ENCODE assay signal across 8 cellular contexts in genomic region chr21:25501996-25502665, GRCh38.
DNase-seq lines count a peak whose midpoint lies in the region; ATAC-seq and FAIRE-seq lines count a peak whose summit lies in the region.

No MANE protein-coding gene starts in this region.

- intact Hi-C loops in naive thymus-derived CD4-positive, alpha-beta T cell (cut with micrococcal nuclease) = loop anchor here in 1 of 2 donors (1.0 to 5.0 kb wide), 2 partner anchors 8 to 80 kb away; no protein-coding TSS in a partner anchor

- no peak overlapping the region for H3K4me3 ChIP-seq in naive thymus-derived CD4-positive, alpha-beta T cell (ENCODE audit: low read length)

- ATAC-seq in HG02678 (IDR thresholded peaks at IDR 0.05; ENCODE audit: unreplicated experiment) = peak; percentile 63
- ATAC-seq in naive thymus-derived CD4-positive, alpha-beta T cell = peak; percentile 70

- peaks cover 0 to 29% (median 0%) of the 10 kb centered on the region in 11 donors for H3K9me3 Mint-ChIP-seq in naive thymus-derived CD4-positive, alpha-beta T cell

- H3K27ac Mint-ChIP-seq in naive thymus-derived CD4-positive, alpha-beta T cell = peak overlapping the region in 1 of 9 donors; percentile 66

- DNase-seq in GM18507 (ENCODE audit: extremely low spot score, insufficient read length, low read depth) (no peak), SKM-1 (lab: John Stamatoyannopoulos, UW; ENCODE audit: unreplicated experiment) (peak; percentile 56), SW480 (ENCODE audit: low spot score) (no peak), SK-N-DZ (ENCODE audit: low spot score) (no peak), T-helper 9 cell (no peak), medulla oblongata (ENCODE audit: extremely low spot score) (no peak)
- DNase-seq in naive thymus-derived CD4-positive, alpha-beta T cell = peak in 1 of 9 donors; percentile 44

- H3K27me3 ChIP-seq in naive thymus-derived CD4-positive, alpha-beta T cell (ENCODE audit: control insufficient read depth in 2 of 2, insufficient read depth in 2 of 2, low read length in 2 of 2) = no peaks in the 10 kb centered on the region

- CTCF ChIA-PET in naive thymus-derived CD4-positive, alpha-beta T cell (lab: Charles Lee) = no interaction called here

- peaks cover 0 to 17% (median 7%) of the 10 kb centered on the region in 7 donors for H3K4me1 Mint-ChIP-seq in naive thymus-derived CD4-positive, alpha-beta T cell

- H3K4me1 ChIP-seq in naive thymus-derived CD4-positive, alpha-beta T cell (ENCODE audit: control insufficient read depth in 2 of 2, insufficient read depth in 2 of 2, low read length in 2 of 2) = no peaks in the 10 kb centered on the region

- POLR2A ChIA-PET in naive thymus-derived CD4-positive, alpha-beta T cell (lab: Charles Lee) = no interaction called here

- FAIRE-seq in GM18507 (lab: Jason Lieb, UNC) = peak; percentile 98

- no peaks in the 10 kb centered on the region for H3K9me3 ChIP-seq in naive thymus-derived CD4-positive, alpha-beta T cell (ENCODE audit: control insufficient read depth in 2 of 3, low read length in 3 of 3)

- H3K27me3 Mint-ChIP-seq in naive thymus-derived CD4-positive, alpha-beta T cell = no peaks in the 10 kb centered on the region

- H3K4me3 Mint-ChIP-seq in naive thymus-derived CD4-positive, alpha-beta T cell = no peak overlapping the region

- H3K36me3 Mint-ChIP-seq in naive thymus-derived CD4-positive, alpha-beta T cell = peaks cover 0 to 26% (median 0%) of the 10 kb centered on the region in 5 donors

- no peaks in the 10 kb centered on the region for H3K36me3 ChIP-seq in naive thymus-derived CD4-positive, alpha-beta T cell (ENCODE audit: control insufficient read depth in 2 of 3, insufficient read depth in 3 of 3, low read length in 3 of 3)

- H3K27ac ChIP-seq in naive thymus-derived CD4-positive, alpha-beta T cell (ENCODE audit: low read depth, low read length) = no peak overlapping the region
